ENCODE assay signal across 25 cellular contexts in the genomic region with DNA sequence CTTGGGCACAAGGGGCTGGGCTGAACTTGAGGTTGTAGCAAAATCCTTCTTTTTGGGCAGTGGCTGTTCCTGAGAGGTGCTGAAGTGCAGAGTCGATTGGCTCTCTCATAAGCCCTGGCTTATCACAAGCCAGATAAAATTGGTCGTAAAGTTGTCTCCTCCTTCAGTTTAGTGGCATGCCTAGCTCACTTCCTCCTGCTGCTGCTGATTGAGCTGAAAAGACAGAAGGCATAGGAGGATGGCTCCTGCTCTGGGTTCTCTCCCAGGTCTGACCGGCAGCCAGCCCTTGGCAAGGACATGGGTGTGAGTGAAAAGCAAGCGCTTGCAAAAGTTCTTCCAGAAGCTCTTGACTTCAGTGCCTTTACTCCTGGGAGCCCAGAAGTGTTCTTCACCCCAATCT.
DNase-seq lines count a peak whose midpoint lies in the region; ATAC-seq lines count a peak whose summit lies in the region.
"Had no signal": no experiment of that assay in that cellular context is flagged by ENCODE, and none has a peak within 500 bp of the region (broad histone marks: within the 10 kb centered on the region; RNA-seq: fewer than 3 reads in every experiment).

No MANE protein-coding gene starts in this region.

- no peak overlapping the region for H2BK15ac ChIP-seq in mesendoderm (replicated peaks; ENCODE audit: low read depth)

- H2BK120ac ChIP-seq in mesendoderm (ENCODE audit: low read depth, low read length) = no peak overlapping the region

- no peak overlapping the region for H4K8ac ChIP-seq in mesendoderm (ENCODE audit: low read depth, low read length)

- H3K56ac ChIP-seq in mesendoderm (ENCODE audit: low read length) = no peak overlapping the region

- peaks cover 3% of the 10 kb centered on the region for H3K79me2 ChIP-seq in mesendoderm (ENCODE audit: control insufficient read depth, insufficient read depth, low read length)

- H3K36me3 ChIP-seq in mesendoderm (ENCODE audit: control insufficient read depth, insufficient read depth, low read length) = no peaks in the 10 kb centered on the region
- H3K36me3 ChIP-seq: HAP-1, transverse colon had no signal

- no peak overlapping the region for H2AK5ac ChIP-seq in mesendoderm (ENCODE audit: low read length)

- no peak overlapping the region for H3K4me3 ChIP-seq in mesendoderm (ENCODE audit: low read length)
- H3K4me3 ChIP-seq: HAP-1, skin epidermis, transverse colon had no signal

- no peak overlapping the region for H4K5ac ChIP-seq in mesendoderm (ENCODE audit: low read length)

- DNase-seq in ELF-1 (ENCODE audit: low read depth, low spot score) (peak; percentile 48), NCI-H446 treated with DMSO at 0.1 percent for 48 hours (lab: John Stamatoyannopoulos, UW) (peak; percentile 53), cerebellum (ENCODE audit: low spot score) (peak; percentile 67), mesendoderm (peak; percentile 71), kidney glomerular epithelial cell (lab: John Stamatoyannopoulos, UW) (no peak), medulla oblongata (ENCODE audit: extremely low spot score) (no peak), mesenteric fat pad (ENCODE audit: low spot score) (no peak)
- DNase-seq: activated CD4-positive, alpha-beta T cell treated with anti-CD3 and anti-CD28 coated beads for 4 hours; activated CD8-positive, alpha-beta memory T cell treated with anti-CD3 and anti-CD28 coated beads for 24 hours; activated gamma-delta T cell; activated T-cell treated with anti-CD3 and anti-CD28 coated beads, Interleukin-2, amount 50 U/mL, for 1 hour; CD8-positive, alpha-beta memory T cell; mesenchymal stem cell; NCI-H146; NCI-H2107; NCI-H82; stimulated activated CD4-positive, alpha-beta T cell treated with anti-CD3 and anti-CD28 coated beads, Interleukin-2, amount 100 ng/mL, for 48 hours; T-helper 17 cell; transverse colon had no signal

- H3K9ac ChIP-seq in mesendoderm (ENCODE audit: low read length) = no peak overlapping the region
- H3K9ac ChIP-seq: KMS-11 had no signal

- no peak overlapping the region for H3K4me2 ChIP-seq in mesendoderm (ENCODE audit: low read length)
- H3K4me2 ChIP-seq: KMS-11 had no signal

- H3K27me3 ChIP-seq in mesendoderm (ENCODE audit: insufficient read depth, low read length, poor library complexity) = no peaks in the 10 kb centered on the region
- H3K27me3 ChIP-seq: transverse colon had no signal

- no peak overlapping the region for H3K4ac ChIP-seq in mesendoderm (ENCODE audit: low read depth, low read length)

- H3K18ac ChIP-seq in mesendoderm (ENCODE audit: low read length) = no peak overlapping the region

- no peak overlapping the region for H3K27ac ChIP-seq in mesendoderm (ENCODE audit: low read depth, low read length)
- H3K27ac ChIP-seq: KMS-11, skin epidermis, transverse colon, VCaP had no signal

- peaks cover 15% of the 10 kb centered on the region for H3K79me1 ChIP-seq in mesendoderm (ENCODE audit: low read length)

- WGBS in mesendoderm (ENCODE audit: extremely low coverage, insufficient coverage, low lambda C conversion rate) = no CpG with 5 or more reads among the region's 4 CpGs

- no peak for ATAC-seq in HG02588 (IDR thresholded peaks at IDR 0.05; ENCODE audit: unreplicated experiment)
- ATAC-seq: SK-N-SH treated with all-trans-retinoic acid at 6 μM for 48 hours, T-helper 17 cell had no signal

- peaks cover 3% of the 10 kb centered on the region for H3K4me1 ChIP-seq in mesendoderm (ENCODE audit: control insufficient read depth, low read depth, low read length)
- H3K4me1 ChIP-seq: transverse colon had no signal

- no peak overlapping the region for H3K23ac ChIP-seq in mesendoderm (ENCODE audit: low read length)

- no peak overlapping the region for H2BK5ac ChIP-seq in mesendoderm (ENCODE audit: low read length)

Comparison
In these comparisons a context has a peak if more than half of its experiments do, and no peak if none do; other contexts are left out.
1. DNase-seq: peak in ELF-1 (single experiment), NCI-H446 treated with DMSO at 0.1 percent for 48 hours (single experiment), cerebellum (single experiment) and mesendoderm (single experiment); none in kidney glomerular epithelial cell (single experiment), medulla oblongata (single experiment) and mesenteric fat pad (single experiment).